ENCODE assay signal across 10 cellular contexts in the genomic region with DNA sequence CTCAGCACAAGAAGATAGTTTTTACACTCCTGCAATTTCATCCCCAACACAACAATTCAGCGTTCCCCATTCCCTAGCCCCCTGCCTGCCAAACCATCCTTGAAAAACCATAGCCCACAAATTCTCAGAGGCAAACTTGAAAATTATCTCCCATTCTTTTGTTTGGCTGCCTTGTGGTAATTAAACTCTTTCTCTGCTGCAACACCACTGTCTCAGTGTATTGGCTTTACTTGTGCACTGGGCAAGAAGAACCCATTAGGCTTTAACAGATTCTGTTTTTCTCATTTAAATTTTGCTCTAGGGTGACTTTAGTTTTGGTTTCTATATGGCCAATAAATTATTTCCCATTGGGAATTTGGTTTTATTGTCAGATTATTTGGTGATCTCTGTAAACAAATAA.
"Had no signal": no experiment of that assay in that cellular context is flagged by ENCODE, and none has a peak within 500 bp of the region (broad histone marks: within the 10 kb centered on the region; RNA-seq: fewer than 3 reads in every experiment).

No MANE protein-coding gene starts in this region.

- FAIRE-seq: H54 had no signal

- H3K27ac Mint-ChIP-seq: H9 had no signal

- H2AFZ ChIP-seq: GM23248 had no signal

- H3K4me2 ChIP-seq: KMS-11 had no signal

- H3K4me3 ChIP-seq: GM23248 had no signal

- H3K4me3 Mint-ChIP-seq: H9 had no signal

- H3K9ac ChIP-seq: GM23248, KMS-11 had no signal

- H3K27ac ChIP-seq: GM23248, HL-60, KMS-11 had no signal

- DNase-seq: GM23248, GOT3, H9, HCEC 1CT, IMR-90, Karpas-422, KBM-7 had no signal
